Comparison of ENCODE assay signal across 2 cellular contexts in the genomic region with DNA sequence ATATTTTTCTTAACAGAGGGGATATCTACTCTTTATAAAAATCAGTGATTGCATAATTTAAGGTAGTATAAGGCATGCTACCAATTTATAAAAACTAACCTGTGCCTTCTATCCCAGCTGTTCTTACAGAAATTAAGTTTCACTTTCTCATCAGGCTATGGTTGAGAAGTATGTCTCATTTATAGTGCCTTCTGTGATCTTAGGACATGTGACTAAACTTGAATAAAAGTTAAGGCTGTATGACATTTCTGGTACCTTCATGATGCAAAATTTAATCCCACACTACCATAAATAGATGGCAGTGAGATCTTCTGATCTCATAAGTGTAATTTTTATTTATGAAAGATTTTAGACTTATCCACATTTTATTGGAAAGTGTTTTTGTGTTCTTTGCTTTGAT.
TF ChIP-seq lines count a peak whose summit lies in the region.

No MANE protein-coding gene starts in this region.

TF ChIP-seq in IMR-90, 13 proteins besides CTCF, POLR2A, EP300 and RAD21:
- TF ChIP-seq MXI1 (IDR thresholded peaks at IDR 0.05; ENCODE audit: borderline replicate concordance, low read depth, low read length) = no peak
- no peak for TF ChIP-seq MAFK (IDR thresholded peaks at IDR 0.05; ENCODE audit: low read depth, low read length)
- TF ChIP-seq, protein P1, sequence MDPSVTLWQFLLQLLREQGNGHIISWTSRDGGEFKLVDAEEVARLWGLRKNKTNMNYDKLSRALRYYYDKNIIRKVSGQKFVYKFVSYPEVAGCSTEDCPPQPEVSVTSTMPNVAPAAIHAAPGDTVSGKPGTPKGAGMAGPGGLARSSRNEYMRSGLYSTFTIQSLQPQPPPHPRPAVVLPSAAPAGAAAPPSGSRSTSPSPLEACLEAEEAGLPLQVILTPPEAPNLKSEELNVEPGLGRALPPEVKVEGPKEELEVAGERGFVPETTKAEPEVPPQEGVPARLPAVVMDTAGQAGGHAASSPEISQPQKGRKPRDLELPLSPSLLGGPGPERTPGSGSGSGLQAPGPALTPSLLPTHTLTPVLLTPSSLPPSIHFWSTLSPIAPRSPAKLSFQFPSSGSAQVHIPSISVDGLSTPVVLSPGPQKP (IDR thresholded peaks at IDR 0.05; ENCODE audit: borderline replicate concordance, low read depth, low read length) = no peak
- TF ChIP-seq USF2 (IDR thresholded peaks at IDR 0.05; ENCODE audit: low read depth, low read length) = no peak
- no peak for TF ChIP-seq NFE2L2 (IDR thresholded peaks at IDR 0.05; ENCODE audit: low read depth, low read length)
- TF ChIP-seq SMC3 (IDR thresholded peaks at IDR 0.05; ENCODE audit: low read depth, low read length) = no peak
- no peak for TF ChIP-seq CEBPB (IDR thresholded peaks at IDR 0.05; ENCODE audit: low read depth, low read length)
- no peak for TF ChIP-seq MAZ (IDR thresholded peaks at IDR 0.05; ENCODE audit: borderline replicate concordance, low read depth, low read length)
- TF ChIP-seq CHD1 (IDR thresholded peaks at IDR 0.05; ENCODE audit: low read depth, low read length) = no peak
- no peak for TF ChIP-seq BHLHE40 (IDR thresholded peaks at IDR 0.05; ENCODE audit: low read depth, low read length)
- TF ChIP-seq RFX5 (IDR thresholded peaks at IDR 0.05; ENCODE audit: low read depth, low read length) = no peak
- no peak for TF ChIP-seq FOS (IDR thresholded peaks at IDR 0.05; ENCODE audit: low read depth, low read length)

TF ChIP-seq in endothelial cell of umbilical vein, 7 proteins besides CTCF, POLR2A, EP300 and RAD21:
- TF ChIP-seq, protein P2, sequence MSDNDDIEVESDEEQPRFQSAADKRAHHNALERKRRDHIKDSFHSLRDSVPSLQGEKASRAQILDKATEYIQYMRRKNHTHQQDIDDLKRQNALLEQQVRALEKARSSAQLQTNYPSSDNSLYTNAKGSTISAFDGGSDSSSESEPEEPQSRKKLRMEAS (IDR thresholded peaks at IDR 0.05; ENCODE audit: insufficient read depth, insufficient read length) = no peak
- TF ChIP-seq POLR2AphosphoS5 (IDR thresholded peaks at IDR 0.05; ENCODE audit: insufficient read depth, low read depth, low read length) (no peak), JUN (IDR thresholded peaks at IDR 0.05; ENCODE audit: borderline replicate concordance, insufficient read depth, insufficient read length, low read depth) (no peak), EZH2 (IDR thresholded peaks at IDR 0.05; ENCODE audit: borderline replicate concordance, low read depth, low read length, severe bottlenecking) (no peak), MYC (IDR thresholded peaks at IDR 0.05; ENCODE audit: low read depth, low read length) (no peak), GATA2 (IDR thresholded peaks at IDR 0.05; ENCODE audit: insufficient read depth, insufficient read length, low read depth, low read length) (no peak), FOS (IDR thresholded peaks at IDR 0.05; ENCODE audit: borderline replicate concordance, insufficient read depth, low read length) (no peak)
